Comparison of ENCODE assay signal across 8 cellular contexts in the genomic region with DNA sequence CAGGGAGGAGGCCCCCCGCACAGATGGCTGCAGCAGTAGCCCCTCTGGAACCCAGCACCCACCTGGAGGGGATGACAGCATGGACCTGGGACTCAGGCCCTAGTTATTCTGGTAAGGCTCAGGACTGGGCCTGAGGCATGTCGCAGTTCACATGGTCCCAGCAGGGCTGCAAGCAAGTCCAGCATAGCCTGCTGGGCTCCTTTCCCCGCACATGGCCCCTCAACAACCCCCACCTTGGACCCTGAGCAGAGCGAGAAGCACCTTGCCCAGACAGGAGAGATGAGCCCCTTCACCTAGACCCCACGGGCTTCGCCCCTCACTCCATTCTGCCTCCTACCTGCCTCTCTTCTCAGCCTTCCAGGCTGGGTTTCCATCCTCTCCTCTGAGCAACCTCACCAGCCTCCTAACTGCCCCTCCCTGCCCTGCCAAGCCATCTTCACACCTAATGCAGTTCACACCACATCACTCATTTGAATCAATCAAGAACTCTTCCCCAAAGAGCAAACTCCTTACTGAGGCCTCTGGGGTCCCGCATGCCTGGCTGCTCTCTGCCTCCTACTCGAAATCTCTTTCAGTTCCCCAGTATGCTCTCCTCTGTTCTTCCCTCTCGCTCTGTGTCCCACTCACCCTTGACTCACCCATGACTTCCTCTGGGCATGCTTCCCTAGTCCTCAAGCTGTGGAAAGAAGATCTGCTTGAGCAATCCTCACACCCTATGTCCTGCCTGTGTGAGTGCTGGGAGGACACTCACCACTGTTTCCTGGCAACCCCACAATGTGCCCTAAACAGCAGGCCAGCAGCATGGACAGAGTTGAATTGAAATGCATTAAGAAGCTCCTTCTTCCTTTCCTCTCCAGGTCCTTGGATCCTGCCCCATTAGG. TPM values are rescaled to one million over a fixed set of nuclear protein-coding genes. Genes with fewer than 3 reads are reported as not detected.
DNase-seq lines count a peak whose midpoint lies in the region; ATAC-seq and TF ChIP-seq lines count a peak whose summit lies in the region.

No MANE protein-coding gene starts in this region.

- 83% methylated on average over 8 to 9 of the region's 9 CpGs for WGBS in esophagus, 2 donors

- no peaks in the 10 kb centered on the region for H3K36me3 ChIP-seq in RWPE2 (ENCODE audit: low read depth)
- no peaks in the 10 kb centered on the region for H3K36me3 ChIP-seq in esophagus (ENCODE audit: control insufficient read depth in 2 of 2, insufficient read depth in 2 of 2, low read length in 1 of 2)

- no peaks in the 10 kb centered on the region for H3K9me3 ChIP-seq in RWPE2 (ENCODE audit: severe bottlenecking)
- H3K9me3 ChIP-seq in esophagus (ENCODE audit: control insufficient read depth in 2 of 2, insufficient read depth in 1 of 2, low read depth in 1 of 2, low read length in 1 of 2), result no peaks in the 10 kb centered on the region

- H3K36me3 Mint-ChIP-seq in activated T-cell treated with anti-CD3 and anti-CD28 coated beads, Interleukin-2, amount 50 U/mL, for 72 hours (ENCODE audit: insufficient read depth in 2 of 2), result no peaks in the 10 kb centered on the region
- no peaks in the 10 kb centered on the region for H3K36me3 Mint-ChIP-seq in naive thymus-derived CD8-positive, alpha-beta T cell

- DNase-seq in activated T-cell treated with anti-CD3 and anti-CD28 coated beads, Interleukin-2, amount 50 U/mL, for 72 hours, result no peak
- DNase-seq in activated T-cell treated with anti-CD3 and anti-CD28 coated beads for 4 hours (no peak), RWPE2 (ENCODE audit: low spot score) (no peak)
- DNase-seq in naive thymus-derived CD8-positive, alpha-beta T cell, result no peak
- DNase-seq in activated CD8-positive, alpha-beta memory T cell treated with anti-CD3 and anti-CD28 coated beads for 24 hours, result no peak

- peak overlapping the region; percentile 40 for H3K27ac Mint-ChIP-seq in activated T-cell treated with anti-CD3 and anti-CD28 coated beads, Interleukin-2, amount 50 U/mL, for 72 hours
- H3K27ac Mint-ChIP-seq in naive thymus-derived CD8-positive, alpha-beta T cell, result peak overlapping the region; percentile 1 to 76 (median 36)

- TF ChIP-seq CTCF in RWPE2 (IDR thresholded peaks at IDR 0.05; ENCODE audit: poor library complexity, severe bottlenecking), result no peak

- H3K9me3 Mint-ChIP-seq in activated T-cell treated with anti-CD3 and anti-CD28 coated beads, Interleukin-2, amount 50 U/mL, for 72 hours, result no peaks in the 10 kb centered on the region
- H3K9me3 Mint-ChIP-seq in naive thymus-derived CD8-positive, alpha-beta T cell, result no peaks in the 10 kb centered on the region

- H3K27ac ChIP-seq in RWPE2 (ENCODE audit: poor library complexity, severe bottlenecking) (peak overlapping the region; percentile 38), esophagus (ENCODE audit: low read depth in 2 of 2, low read length in 1 of 2) (peak overlapping the region; percentile 29 to 67)

- no peak overlapping the region for H3K4me3 ChIP-seq in RWPE2 (ENCODE audit: severe bottlenecking)
- H3K4me3 ChIP-seq in esophagus (ENCODE audit: low read depth in 1 of 2, low read length in 2 of 2), result no peak overlapping the region

- peaks cover 49% of the 10 kb centered on the region for H3K4me1 Mint-ChIP-seq in activated T-cell treated with anti-CD3 and anti-CD28 coated beads, Interleukin-2, amount 50 U/mL, for 72 hours (ENCODE audit: low read depth)
- peaks cover 27 to 66% (median 35%) of the 10 kb centered on the region in 4 donors for H3K4me1 Mint-ChIP-seq in naive thymus-derived CD8-positive, alpha-beta T cell

- H3K4me3 Mint-ChIP-seq in activated T-cell treated with anti-CD3 and anti-CD28 coated beads, Interleukin-2, amount 50 U/mL, for 72 hours, result no peak overlapping the region
- peak overlapping the region in 3 of 10 donors; percentile 3 to 20 (median 8) for H3K4me3 Mint-ChIP-seq in naive thymus-derived CD8-positive, alpha-beta T cell

- H3K4me1 ChIP-seq in RWPE2 (ENCODE audit: insufficient read depth, poor library complexity, severe bottlenecking) (peaks cover 15% of the 10 kb centered on the region), esophagus (ENCODE audit: control insufficient read depth in 2 of 2, insufficient read depth in 2 of 2, low read length in 1 of 2) (no peaks in the 10 kb centered on the region)

- POLR2A ChIA-PET in naive thymus-derived CD8-positive, alpha-beta T cell (lab: Charles Lee), result interaction anchor here (0.8 to 2.0 kb wide), 4 partner anchors 10 to 27 kb away, joined by 3 to 7 read pairs (median 4); partner anchors contain the start of gene THEMIS2

- peak in 1 of 2 donors; percentile 40 for ATAC-seq in activated T-cell treated with anti-CD3 and anti-CD28 coated beads, Interleukin-2, amount 50 U/mL, for 72 hours (replicated peaks in 1 of 2)
- ATAC-seq in RWPE2 (ENCODE audit: low read depth) (peak; percentile 99), GM21576 (IDR thresholded peaks at IDR 0.05; ENCODE audit: unreplicated experiment) (no peak), HG03460 (IDR thresholded peaks at IDR 0.05; ENCODE audit: unreplicated experiment) (no peak)
- ATAC-seq in naive thymus-derived CD8-positive, alpha-beta T cell, result no peak

- no peaks in the 10 kb centered on the region for H3K27me3 ChIP-seq in RWPE2 (ENCODE audit: insufficient read depth, poor library complexity, severe bottlenecking)
- H3K27me3 ChIP-seq in esophagus (ENCODE audit: control insufficient read depth in 1 of 2, insufficient read depth in 2 of 2, low read length in 2 of 2), result no peaks in the 10 kb centered on the region

- H3K27me3 Mint-ChIP-seq in activated T-cell treated with anti-CD3 and anti-CD28 coated beads, Interleukin-2, amount 50 U/mL, for 72 hours (ENCODE audit: low read depth), result no peaks in the 10 kb centered on the region
- no peaks in the 10 kb centered on the region for H3K27me3 Mint-ChIP-seq in naive thymus-derived CD8-positive, alpha-beta T cell

RNA-seq across cellular contexts. Expression of gene THEMIS2, which starts 9.4 kb away (rescaled TPM):
- total RNA-seq in activated T-cell treated with anti-CD3 and anti-CD28 coated beads, Interleukin-2, amount 50 U/mL, for 72 hours, result 10 to 100 TPM; 26.0 to 81.0 TPM
- 1 to 10 TPM; 2.5 to 2.7 TPM for polyA plus RNA-seq in esophagus
- 10 to 100 TPM; 53.3 to 57.9 TPM for total RNA-seq in naive thymus-derived CD8-positive, alpha-beta T cell
- polyA plus RNA-seq in naive thymus-derived CD8-positive, alpha-beta T cell, result 10 to 100 TPM; 14.1 to 48.5 (median 23.7) TPM

RNA-seq across cellular contexts. Expression of gene PPP1R8, which starts 32.3 kb away (rescaled TPM):
- total RNA-seq in activated T-cell treated with anti-CD3 and anti-CD28 coated beads, Interleukin-2, amount 50 U/mL, for 72 hours, result 10 to 100 TPM; 58.4 to 59.0 TPM
- polyA plus RNA-seq in esophagus, result 10 to 100 TPM; 15.5 to 27.2 TPM
- 10 to 100 TPM; 40.2 to 42.5 TPM for total RNA-seq in naive thymus-derived CD8-positive, alpha-beta T cell
- polyA plus RNA-seq in naive thymus-derived CD8-positive, alpha-beta T cell, result 10 to 100 TPM; 27.8 to 37.8 (median 36.2) TPM

RNA-seq across cellular contexts. Expression of gene RPA2, which starts 51.5 kb away (rescaled TPM):
- total RNA-seq in activated T-cell treated with anti-CD3 and anti-CD28 coated beads, Interleukin-2, amount 50 U/mL, for 72 hours, result 10 to 100 TPM; 84.7 to 96.1 TPM
- 10 to 100 TPM; 13.7 to 22.4 TPM for polyA plus RNA-seq in esophagus
- 10 to 100 TPM; 66.6 to 78.6 TPM for total RNA-seq in naive thymus-derived CD8-positive, alpha-beta T cell
- 100 to 1,000 TPM; 213 to 229 (median 215) TPM for polyA plus RNA-seq in naive thymus-derived CD8-positive, alpha-beta T cell
